In genomic region chr18:76213996-76214395, GRCh38 we compare ENCODE assay signal across 14 cellular contexts.
"Had no signal": no experiment of that assay in that cellular context is flagged by ENCODE, and none has a peak within 500 bp of the region (broad histone marks: within the 10 kb centered on the region; RNA-seq: fewer than 3 reads in every experiment).

No MANE protein-coding gene starts in this region.

- H3K9me3 ChIP-seq: ascending aorta, lower lobe of right lung, thyroid gland, uterus had no signal

- FAIRE-seq: bronchial epithelial cell, small intestine had no signal

- DNase-seq: activated CD4-positive, alpha-beta T cell treated with anti-CD3 and anti-CD28 coated beads for 4 hours; activated CD8-positive, alpha-beta memory T cell treated with anti-CD3 and anti-CD28 coated beads, Interleukin-2, amount 50 U/mL, for 4 hours; activated CD8-positive, alpha-beta T cell treated with anti-CD3 and anti-CD28 coated beads for 36 hours; activated naive CD4-positive, alpha-beta T cell; glutamatergic neuron; lower lobe of right lung; naive B cell; small intestine; thyroid gland; uterus had no signal

- H3K27me3 ChIP-seq: ascending aorta, right atrium auricular region, thyroid gland, uterus had no signal

- H3K36me3 ChIP-seq: ascending aorta, lower lobe of right lung, right atrium auricular region, thyroid gland, uterus had no signal

- H3K27ac ChIP-seq: ascending aorta, lower lobe of right lung, right atrium auricular region, thyroid gland, uterus had no signal

- H3K4me1 ChIP-seq: ascending aorta, lower lobe of right lung, right atrium auricular region, thyroid gland, uterus had no signal

- ATAC-seq: activated CD8-positive, alpha-beta T cell treated with anti-CD3 and anti-CD28 coated beads for 36 hours; esophagus mucosa; lower lobe of right lung had no signal

- H3K4me3 ChIP-seq: ascending aorta, lower lobe of right lung, right atrium auricular region, thyroid gland, uterus had no signal
